13 cellular contexts compared by ENCODE assay signal in the genomic region with DNA sequence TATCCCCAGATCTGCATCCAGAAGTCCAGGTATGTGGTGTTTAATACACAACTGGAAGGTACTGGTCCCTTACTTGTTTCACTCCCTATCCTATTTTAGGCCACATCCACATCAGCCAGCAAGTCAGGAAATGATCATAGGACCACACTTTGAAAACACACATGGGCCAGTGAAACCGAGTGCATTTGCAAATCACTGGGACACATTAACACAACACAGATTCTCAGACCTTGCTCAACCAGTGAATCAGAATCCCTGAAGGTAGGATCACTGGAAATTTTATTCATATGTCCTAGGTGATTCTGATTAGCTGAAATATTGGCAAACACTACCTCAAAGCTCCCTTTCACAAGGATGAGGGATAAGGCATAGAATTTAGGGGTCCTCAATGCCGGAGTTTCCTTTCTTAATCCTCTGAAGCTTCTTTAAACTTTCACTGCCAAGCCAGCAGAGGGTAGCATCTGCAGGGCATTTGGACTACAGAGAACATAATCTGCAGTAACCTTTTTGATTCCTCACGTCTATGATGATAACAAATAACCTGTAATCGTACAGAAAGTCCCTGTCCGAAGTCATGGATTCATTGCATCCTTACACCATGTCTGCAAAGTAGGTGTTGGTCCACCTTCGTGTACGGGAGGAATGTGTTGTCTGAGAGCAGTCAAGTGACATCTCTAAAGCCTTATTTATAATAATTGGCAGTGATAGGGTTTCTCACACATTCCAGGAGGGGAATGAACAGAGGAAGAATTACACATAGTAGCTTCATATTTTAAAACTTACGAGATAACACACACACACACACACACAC. TPM values are rescaled to one million over a fixed set of nuclear protein-coding genes. Genes with fewer than 3 reads are reported as not detected.
DNase-seq lines count a peak whose midpoint lies in the region; TF ChIP-seq lines count a peak whose summit lies in the region.
"Had no signal": no experiment of that assay in that cellular context is flagged by ENCODE, and none has a peak within 500 bp of the region (broad histone marks: within the 10 kb centered on the region; RNA-seq: fewer than 3 reads in every experiment).

No MANE protein-coding gene starts in this region.

- peaks cover 8% of the 10 kb centered on the region for H3K4me1 Mint-ChIP-seq in endothelial cell (ENCODE audit: unreplicated experiment)

- peak; percentile 58 for TF ChIP-seq CTCF in retinal pigment epithelial cell (conservative IDR thresholded peaks at IDR 0.05; ENCODE audit: low read depth, low read length)
- TF ChIP-seq CTCF in endothelial cell (IDR thresholded peaks at IDR 0.05; ENCODE audit: unreplicated experiment) = no peak

- no peaks in the 10 kb centered on the region for H3K9me3 Mint-ChIP-seq in endothelial cell (ENCODE audit: unreplicated experiment)
- H3K9me3 Mint-ChIP-seq: activated naive CD4-positive, alpha-beta T cell treated with anti-CD3 and anti-CD28 coated beads, Interleukin-2, amount 50 U/mL, for 72 hours had no signal

- H3K36me3 Mint-ChIP-seq in endothelial cell (ENCODE audit: low read depth, unreplicated experiment) = no peaks in the 10 kb centered on the region
- H3K36me3 Mint-ChIP-seq: activated naive CD4-positive, alpha-beta T cell treated with anti-CD3 and anti-CD28 coated beads, Interleukin-2, amount 50 U/mL, for 72 hours had no signal

- peak; percentile 58 for DNase-seq in DMS 273 (lab: John Stamatoyannopoulos, UW; ENCODE audit: unreplicated experiment)
- no peak for DNase-seq in DMS 273 treated with DMSO at 0.1 percent for 48 hours (lab: John Stamatoyannopoulos, UW)
- DNase-seq in SW480 (ENCODE audit: low spot score) = peak; percentile 33
- peak; percentile 52 for DNase-seq in glomerular visceral epithelial cell (ENCODE audit: extremely low spot score)
- no peak for DNase-seq in retinal pigment epithelial cell (ENCODE audit: low read depth)
- no peak for DNase-seq in endothelial cell (ENCODE audit: low spot score)
- no peak for DNase-seq in GM19238 (ENCODE audit: insufficient read length, low spot score)
- DNase-seq in activated CD4-positive, alpha-beta T cell treated with anti-CD3 and anti-CD28 coated beads, Interleukin-2, amount 50 U/mL, for 1 hour = no peak
- DNase-seq: activated CD4-positive, alpha-beta T cell treated with anti-CD3 and anti-CD28 coated beads for 48 hours; foreskin melanocyte; NCI-H1105; RPMI8226 had no signal

- H3K4me3 Mint-ChIP-seq in endothelial cell (ENCODE audit: unreplicated experiment) = no peak overlapping the region

- no peak overlapping the region for H3K4me3 ChIP-seq in retinal pigment epithelial cell (ENCODE audit: low read length)

- H3K27me3 Mint-ChIP-seq in endothelial cell (ENCODE audit: unreplicated experiment) = peaks cover 3% of the 10 kb centered on the region

- H3K27ac Mint-ChIP-seq in endothelial cell (ENCODE audit: unreplicated experiment) = no peak overlapping the region
- H3K27ac Mint-ChIP-seq: activated naive CD4-positive, alpha-beta T cell treated with anti-CD3 and anti-CD28 coated beads, Interleukin-2, amount 50 U/mL, for 72 hours had no signal

RNA-seq across cellular contexts. Expression of a gene that starts 11.0 kb away (rescaled TPM):
- 3.6 TPM for total RNA-seq in endothelial cell (ENCODE audit: unreplicated experiment)

Comparison
In these comparisons a context has a peak if more than half of its experiments do, and no peak if none do; other contexts are left out.
1. DNase-seq: peak in DMS 273 (single experiment), SW480 (single experiment) and glomerular visceral epithelial cell (single experiment); none in DMS 273 treated with DMSO at 0.1 percent for 48 hours (single experiment), retinal pigment epithelial cell (single experiment), endothelial cell (single experiment), GM19238 (single experiment) and activated CD4-positive, alpha-beta T cell treated with anti-CD3 and anti-CD28 coated beads, Interleukin-2, amount 50 U/mL, for 1 hour (single experiment).